In genomic region chr6:114344216-114344970, GRCh38 we compare ENCODE assay signal across 22 cellular contexts. TPM values are rescaled to one million over a fixed set of nuclear protein-coding genes. Genes with fewer than 3 reads are reported as not detected.
A peak's percentile ranks its signal among the peaks of the same experiment; 100 is the strongest.
DNase-seq lines count a peak whose midpoint lies in the region; ATAC-seq and TF ChIP-seq lines count a peak whose summit lies in the region.
"Had no signal": no experiment of that assay in that cellular context is flagged by ENCODE, and none has a peak within 500 bp of the region (broad histone marks: within the 10 kb centered on the region; RNA-seq: fewer than 3 reads in every experiment).

No MANE protein-coding gene starts in this region.

- POLR2A ChIA-PET in activated CD8-positive, alpha-beta T cell treated with anti-CD3 and anti-CD28 coated beads for 36 hours (lab: Charles Lee), result no interaction called here
- POLR2A ChIA-PET in activated CD4-positive, alpha-beta memory T cell treated with anti-CD3 and anti-CD28 coated beads, Interleukin-2, amount 10 ng/mL, durations not matched to agents 7 days and 5 days (lab: Charles Lee), result no interaction called here

- H3K27me3 ChIP-seq in HAP-1 (ENCODE audit: low read depth) (no peaks in the 10 kb centered on the region), body of pancreas (no peaks in the 10 kb centered on the region), brain microvascular endothelial cell (replicated peaks) (peaks cover 30% of the 10 kb centered on the region)
- H3K27me3 ChIP-seq: SJSA1 had no signal

- H3K4me3 ChIP-seq in HAP-1 (no peak overlapping the region; the same call in 1 of the 2 replicates), body of pancreas (no peak overlapping the region), brain microvascular endothelial cell (ENCODE audit: low read depth, low read length) (no peak overlapping the region)
- H3K4me3 ChIP-seq: left lung had no signal

- CTCF ChIA-PET in activated CD8-positive, alpha-beta T cell treated with anti-CD3 and anti-CD28 coated beads for 36 hours (lab: Charles Lee), result no interaction called here
- CTCF ChIA-PET in activated CD4-positive, alpha-beta memory T cell treated with anti-CD3 and anti-CD28 coated beads, Interleukin-2, amount 10 ng/mL, durations not matched to agents 7 days and 5 days (lab: Charles Lee), result no interaction called here

- WGBS in body of pancreas, 2 donors, result 55 to 58% methylated on average over 3 of the region's 3 CpGs

- peaks cover 9% of the 10 kb centered on the region for H3K4me1 Mint-ChIP-seq in glutamatergic neuron (ENCODE audit: low read depth, unreplicated experiment)
- H3K4me1 Mint-ChIP-seq in activated CD8-positive, alpha-beta T cell treated with anti-CD3 and anti-CD28 coated beads for 36 hours (ENCODE audit: low read depth), result no peaks in the 10 kb centered on the region
- peaks cover 7% of the 10 kb centered on the region for H3K4me1 Mint-ChIP-seq in activated CD4-positive, alpha-beta memory T cell treated with anti-CD3 and anti-CD28 coated beads, Interleukin-2, amount 10 ng/mL, durations not matched to agents 7 days and 5 days

- peak overlapping the region; percentile 83 for H3K4me3 Mint-ChIP-seq in glutamatergic neuron (ENCODE audit: unreplicated experiment)
- H3K4me3 Mint-ChIP-seq in activated CD8-positive, alpha-beta T cell treated with anti-CD3 and anti-CD28 coated beads for 36 hours, result no peak overlapping the region
- no peak overlapping the region for H3K4me3 Mint-ChIP-seq in activated CD4-positive, alpha-beta memory T cell treated with anti-CD3 and anti-CD28 coated beads, Interleukin-2, amount 10 ng/mL, durations not matched to agents 7 days and 5 days
- H3K4me3 Mint-ChIP-seq: dendritic cell treated with granulocyte-macrophage colony-stimulating factor and Interleukin-4, amounts not matched to agents 40 ng/mL and 50 ng/mL, for 4 days had no signal

- peak; percentile 83 to 98 for DNase-seq in HAP-1 (ENCODE audit: low spot score in 2 of 2)
- peak; percentile 54 for DNase-seq in NCI-H748 (lab: John Stamatoyannopoulos, UW; ENCODE audit: unreplicated experiment)
- no peak for DNase-seq in glutamatergic neuron
- DNase-seq in putamen (ENCODE audit: low spot score), result peak; percentile 17
- no peak for DNase-seq in activated CD8-positive, alpha-beta T cell treated with anti-CD3 and anti-CD28 coated beads for 36 hours
- no peak for DNase-seq in body of pancreas
- no peak for DNase-seq in activated CD4-positive, alpha-beta memory T cell treated with anti-CD3 and anti-CD28 coated beads, Interleukin-2, amount 10 ng/mL, durations not matched to agents 7 days and 5 days
- DNase-seq in brain microvascular endothelial cell, result no peak
- DNase-seq: activated B cell treated with CpG ODN at 0.5 μM for 24 hours; activated CD8-positive, alpha-beta memory T cell treated with anti-CD3 and anti-CD28 coated beads for 24 hours; left lung; NCI-H187; stimulated activated CD4-positive, alpha-beta T cell treated with anti-CD3 and anti-CD28 coated beads, Interleukin-4, amount 100 ng/mL, for 4 hours; T-helper 2 cell had no signal

- intact Hi-C loops in activated CD8-positive, alpha-beta T cell treated with anti-CD3 and anti-CD28 coated beads for 36 hours (cut with micrococcal nuclease), result no loop called here
- intact Hi-C loops in body of pancreas (cut with DNase I), result no loop called here

- TF ChIP-seq POLR2A in body of pancreas (IDR thresholded peaks at IDR 0.05), result no peak

- no peaks in the 10 kb centered on the region for H3K36me3 Mint-ChIP-seq in glutamatergic neuron (ENCODE audit: unreplicated experiment)
- no peaks in the 10 kb centered on the region for H3K36me3 Mint-ChIP-seq in activated CD8-positive, alpha-beta T cell treated with anti-CD3 and anti-CD28 coated beads for 36 hours (ENCODE audit: low read depth)
- no peaks in the 10 kb centered on the region for H3K36me3 Mint-ChIP-seq in activated CD4-positive, alpha-beta memory T cell treated with anti-CD3 and anti-CD28 coated beads, Interleukin-2, amount 10 ng/mL, durations not matched to agents 7 days and 5 days (ENCODE audit: low read depth)
- H3K36me3 Mint-ChIP-seq: activated naive CD8-positive, alpha-beta T cell had no signal

- no peaks in the 10 kb centered on the region for H3K36me3 ChIP-seq in HAP-1 (replicated peaks)
- no peaks in the 10 kb centered on the region for H3K36me3 ChIP-seq in body of pancreas (replicated peaks in 1 of 2; ENCODE audit: insufficient read depth in 1 of 2, low read depth in 2 of 2)
- H3K36me3 ChIP-seq in brain microvascular endothelial cell (replicated peaks), result no peaks in the 10 kb centered on the region
- H3K36me3 ChIP-seq: left lung had no signal

- H3K27ac Mint-ChIP-seq in glutamatergic neuron (ENCODE audit: unreplicated experiment), result peak overlapping the region; percentile 80
- no peak overlapping the region for H3K27ac Mint-ChIP-seq in activated CD8-positive, alpha-beta T cell treated with anti-CD3 and anti-CD28 coated beads for 36 hours
- H3K27ac Mint-ChIP-seq in activated CD4-positive, alpha-beta memory T cell treated with anti-CD3 and anti-CD28 coated beads, Interleukin-2, amount 10 ng/mL, durations not matched to agents 7 days and 5 days, result no peak overlapping the region
- H3K27ac Mint-ChIP-seq: activated B cell treated with CpG ODN at 0.5 μM for 24 hours; activated naive CD8-positive, alpha-beta T cell; dendritic cell treated with granulocyte-macrophage colony-stimulating factor and Interleukin-4, amounts not matched to agents 40 ng/mL and 50 ng/mL, for 4 days had no signal

- peaks cover 9% of the 10 kb centered on the region for H3K9me3 Mint-ChIP-seq in glutamatergic neuron (ENCODE audit: unreplicated experiment)
- no peaks in the 10 kb centered on the region for H3K9me3 Mint-ChIP-seq in activated CD8-positive, alpha-beta T cell treated with anti-CD3 and anti-CD28 coated beads for 36 hours
- H3K9me3 Mint-ChIP-seq in activated CD4-positive, alpha-beta memory T cell treated with anti-CD3 and anti-CD28 coated beads, Interleukin-2, amount 10 ng/mL, durations not matched to agents 7 days and 5 days, result no peaks in the 10 kb centered on the region
- H3K9me3 Mint-ChIP-seq: activated B cell treated with CpG ODN at 0.5 μM for 24 hours; dendritic cell treated with granulocyte-macrophage colony-stimulating factor and Interleukin-4, amounts not matched to agents 40 ng/mL and 50 ng/mL, for 4 days had no signal

- H3K9me3 ChIP-seq in HAP-1 (no peaks in the 10 kb centered on the region), body of pancreas (no peaks in the 10 kb centered on the region)
- H3K9me3 ChIP-seq: left lung, SJSA1 had no signal

- H3K4me1 ChIP-seq in HAP-1, result peaks cover 22% of the 10 kb centered on the region
- peaks cover 22% of the 10 kb centered on the region for H3K4me1 ChIP-seq in body of pancreas

- in situ Hi-C loops in HAP-1 (cut with MboI; ENCODE audit: low sequenced_read_pairs), result no loop called here
- in situ Hi-C loops in brain microvascular endothelial cell (cut with HindIII; ENCODE audit: low pct_ligation_motif_present, low sequenced_read_pairs), result no loop called here

- H3K27me3 Mint-ChIP-seq in glutamatergic neuron (ENCODE audit: unreplicated experiment), result peaks cover 10% of the 10 kb centered on the region
- H3K27me3 Mint-ChIP-seq in activated CD8-positive, alpha-beta T cell treated with anti-CD3 and anti-CD28 coated beads for 36 hours, result peaks cover 28% of the 10 kb centered on the region
- H3K27me3 Mint-ChIP-seq in activated CD4-positive, alpha-beta memory T cell treated with anti-CD3 and anti-CD28 coated beads, Interleukin-2, amount 10 ng/mL, durations not matched to agents 7 days and 5 days, result peaks cover 38% of the 10 kb centered on the region

- H3K27ac ChIP-seq in body of pancreas (no peak overlapping the region), brain microvascular endothelial cell (no peak overlapping the region)
- H3K27ac ChIP-seq: epithelial cell of prostate, left lung, PC-9, skin epidermis had no signal

- ATAC-seq in activated CD8-positive, alpha-beta T cell treated with anti-CD3 and anti-CD28 coated beads for 36 hours, result no peak
- ATAC-seq in body of pancreas, result no peak

- no peak for TF ChIP-seq CTCF in glutamatergic neuron (IDR thresholded peaks at IDR 0.05; ENCODE audit: partially characterized antibody, unreplicated experiment)
- no peak for TF ChIP-seq CTCF in activated CD8-positive, alpha-beta T cell treated with anti-CD3 and anti-CD28 coated beads for 36 hours (IDR thresholded peaks at IDR 0.05)
- TF ChIP-seq CTCF in body of pancreas (IDR thresholded peaks at IDR 0.05), result no peak
- no peak for TF ChIP-seq CTCF in brain microvascular endothelial cell (IDR thresholded peaks at IDR 0.05; ENCODE audit: low read depth, low read length, missing control alignments)

RNA-seq across cellular contexts. Expression of gene HS3ST5, which starts 1.6 kb away (rescaled TPM):
- 17.4 TPM for total RNA-seq in glutamatergic neuron (ENCODE audit: unreplicated experiment)
- not detected for total RNA-seq in activated CD8-positive, alpha-beta T cell treated with anti-CD3 and anti-CD28 coated beads for 36 hours
- total RNA-seq in body of pancreas, result under 1 TPM in 1 of 2 donors, not detected in 1; 0.26 TPM
- not detected for total RNA-seq in activated CD4-positive, alpha-beta memory T cell treated with anti-CD3 and anti-CD28 coated beads, Interleukin-2, amount 10 ng/mL, durations not matched to agents 7 days and 5 days
- total RNA-seq: activated B cell treated with CpG ODN at 0.5 μM for 24 hours, M059J, subcutaneous adipose tissue had no signal

Comparison
In these comparisons a context has a peak if more than half of its experiments do, and no peak if none do; other contexts are left out.
1. DNase-seq: peak in HAP-1 (2 of 2), NCI-H748 (single experiment) and putamen (single experiment); none in glutamatergic neuron (single experiment), activated CD8-positive, alpha-beta T cell treated with anti-CD3 and anti-CD28 coated beads for 36 hours (single experiment), body of pancreas (0 of 4), activated CD4-positive, alpha-beta memory T cell treated with anti-CD3 and anti-CD28 coated beads, Interleukin-2, amount 10 ng/mL, durations not matched to agents 7 days and 5 days (single experiment) and brain microvascular endothelial cell (single experiment).
2. RNA of gene HS3ST5, which starts 1.6 kb away (total RNA-seq): 17.4 TPM in glutamatergic neuron (single experiment); 0.26 TPM in body of pancreas, not detected in activated CD8-positive, alpha-beta T cell treated with anti-CD3 and anti-CD28 coated beads for 36 hours and not detected in activated CD4-positive, alpha-beta memory T cell treated with anti-CD3 and anti-CD28 coated beads, Interleukin-2, amount 10 ng/mL, durations not matched to agents 7 days and 5 days; every median in the first group is over 10 times any median in the second.